Comparison of ENCODE assay signal across 29 cellular contexts in genomic region chr11:2923446-2924375, GRCh38. TPM values are rescaled to one million over a fixed set of nuclear protein-coding genes. Genes with fewer than 3 reads are reported as not detected.
A peak's percentile ranks its signal among the peaks of the same experiment; 100 is the strongest.
DNase-seq lines count a peak whose midpoint lies in the region; ATAC-seq, FAIRE-seq and TF ChIP-seq lines count a peak whose summit lies in the region.
"Had no signal": no experiment of that assay in that cellular context is flagged by ENCODE, and none has a peak within 500 bp of the region (broad histone marks: within the 10 kb centered on the region; RNA-seq: fewer than 3 reads in every experiment).

No MANE protein-coding gene starts in this region.

- H3K9me3 ChIP-seq in PC-3 (ENCODE audit: low read length): no peaks in the 10 kb centered on the region
- no peaks in the 10 kb centered on the region for H3K9me3 ChIP-seq in kidney (ENCODE audit: control insufficient read depth in 1 of 2, low read length in 2 of 2)
- H3K9me3 ChIP-seq: gastroesophageal sphincter, suprapubic skin had no signal

- H3K4me1 Mint-ChIP-seq in stimulated activated memory B cell treated with anti-CD40 and anti-IgM and Interleukin-4, amounts not matched to agents 10 μg/mL and 1 μg/mL and 100 μg/mL, for 72 hours: peaks cover 9% of the 10 kb centered on the region

- no peaks in the 10 kb centered on the region for H3K27me3 ChIP-seq in PC-3 (ENCODE audit: low read length)
- H3K27me3 ChIP-seq: suprapubic skin had no signal

- FAIRE-seq in kidney (lab: Jason Lieb, UNC): no peak
- FAIRE-seq in frontal cortex (lab: Jason Lieb, UNC): no peak
- FAIRE-seq: bronchial epithelial cell had no signal

- H3K36me3 ChIP-seq in PC-3 (ENCODE audit: low read depth, low read length) (peaks cover 12% of the 10 kb centered on the region; the same call in 1 of the 2 replicates), kidney (ENCODE audit: control insufficient read depth in 1 of 2, insufficient read depth in 2 of 2, low read length in 2 of 2) (no peaks in the 10 kb centered on the region)
- H3K36me3 ChIP-seq: gastroesophageal sphincter, suprapubic skin had no signal

- H3K27ac ChIP-seq in PC-3 (ENCODE audit: low read length) (peak overlapping the region; percentile 78), kidney (ENCODE audit: low read depth in 2 of 2, low read length in 2 of 2) (peak overlapping the region in 1 of 2 donors; percentile 17)
- H3K27ac ChIP-seq: coronary artery, suprapubic skin had no signal

- H3K9me2 ChIP-seq in PC-3 (replicated peaks; ENCODE audit: low read length): no peaks in the 10 kb centered on the region

- H3K4me2 ChIP-seq in PC-3 (ENCODE audit: low read length): peak overlapping the region; percentile 42; the same call in 1 of the 2 replicates
- H3K4me2 ChIP-seq: smooth muscle cell had no signal

- no peaks in the 10 kb centered on the region for H3K36me3 Mint-ChIP-seq in stimulated activated memory B cell treated with anti-CD40 and anti-IgM and Interleukin-4, amounts not matched to agents 10 μg/mL and 1 μg/mL and 100 μg/mL, for 72 hours
- H3K36me3 Mint-ChIP-seq: activated naive CD4-positive, alpha-beta T cell treated with anti-CD3 and anti-CD28 coated beads, Interleukin-2, amount 10 ng/mL, durations not matched to agents 7 days and 5 days; CD8-positive, alpha-beta memory T cell; IgD-negative memory B cell had no signal

- peaks cover 37% of the 10 kb centered on the region for H3K79me2 ChIP-seq in PC-3 (ENCODE audit: low read length)

- POLR2A ChIA-PET in PC-3 (lab: Charles Lee; ENCODE audit: unreplicated experiment): interaction anchor here (0.6 kb wide), 1 partner anchor 186 kb away, joined by 4 read pairs; no protein-coding TSS in a partner anchor

- ATAC-seq in PC-3: no peak
- ATAC-seq in stimulated activated memory B cell treated with anti-CD40 and anti-IgM and Interleukin-4, amounts not matched to agents 10 μg/mL and 1 μg/mL and 100 μg/mL, for 72 hours: peak; percentile 14
- ATAC-seq: effector memory CD8-positive, alpha-beta T cell; gastroesophageal sphincter; stimulated activated effector memory CD8-positive, alpha-beta T cell treated with anti-CD3 and anti-CD28 coated beads, Interleukin-12 subunit alpha, Interleukin-12 subunit beta, amount 100 ng/mL, for 72 hours had no signal

- TF ChIP-seq CTCF in PC-3 (conservative IDR thresholded peaks at IDR 0.05; ENCODE audit: low read depth, low read length) (no peak), kidney (IDR thresholded peaks at IDR 0.05; ENCODE audit: borderline replicate concordance, extremely low read depth, insufficient read depth) (no peak)

- peaks cover 28% of the 10 kb centered on the region for H3K4me1 ChIP-seq in PC-3 (ENCODE audit: insufficient read depth, low read length)
- peaks cover 7% of the 10 kb centered on the region in 2 donors for H3K4me1 ChIP-seq in kidney (ENCODE audit: control insufficient read depth in 1 of 2, insufficient read depth in 1 of 2, low read depth in 1 of 2, low read length in 2 of 2)

- intact Hi-C loops in PC-3 (cut with micrococcal nuclease) (no loop called here), kidney (cut with DNase I) (no loop called here)

- no TSS peak for BruUV-seq in PC-3 (replicated peaks; lab: Mats Ljungman, UMichigan)

- H3K4me3 Mint-ChIP-seq in stimulated activated memory B cell treated with anti-CD40 and anti-IgM and Interleukin-4, amounts not matched to agents 10 μg/mL and 1 μg/mL and 100 μg/mL, for 72 hours: no peak overlapping the region
- H3K4me3 Mint-ChIP-seq: activated naive CD4-positive, alpha-beta T cell treated with anti-CD3 and anti-CD28 coated beads, Interleukin-2, amount 10 ng/mL, durations not matched to agents 7 days and 5 days; activated T-helper 1 cell treated with anti-CD3 and anti-CD28 coated beads, Interleukin-12 subunit alpha, Interleukin-12 subunit beta, Interleukin-2, Interleukin-4 antibody, amounts not matched to agents 30 ng/mL and 10 ng/mL and 1 ng/mL, durations not matched to agents 14 hours and 24 hours and 36 hours; effector memory CD8-positive, alpha-beta T cell; IgD-negative memory B cell; stimulated activated effector memory CD8-positive, alpha-beta T cell treated with anti-CD3 and anti-CD28 coated beads, Interleukin-12 subunit alpha, Interleukin-12 subunit beta, amount 100 ng/mL, for 72 hours had no signal

- H3K27ac Mint-ChIP-seq in stimulated activated memory B cell treated with anti-CD40 and anti-IgM and Interleukin-4, amounts not matched to agents 10 μg/mL and 1 μg/mL and 100 μg/mL, for 72 hours: no peak overlapping the region
- H3K27ac Mint-ChIP-seq: activated naive CD4-positive, alpha-beta T cell treated with anti-CD3 and anti-CD28 coated beads, Interleukin-2, amount 10 ng/mL, durations not matched to agents 7 days and 5 days; activated T-helper 1 cell treated with anti-CD3 and anti-CD28 coated beads, Interleukin-12 subunit alpha, Interleukin-12 subunit beta, Interleukin-2, Interleukin-4 antibody, amounts not matched to agents 30 ng/mL and 10 ng/mL and 1 ng/mL, durations not matched to agents 14 hours and 24 hours and 36 hours; effector memory CD8-positive, alpha-beta T cell; IgD-negative memory B cell; stimulated activated effector memory CD8-positive, alpha-beta T cell treated with anti-CD3 and anti-CD28 coated beads, Interleukin-12 subunit alpha, Interleukin-12 subunit beta, amount 100 ng/mL, for 72 hours had no signal

- no peaks in the 10 kb centered on the region for H3K9me3 Mint-ChIP-seq in stimulated activated memory B cell treated with anti-CD40 and anti-IgM and Interleukin-4, amounts not matched to agents 10 μg/mL and 1 μg/mL and 100 μg/mL, for 72 hours
- H3K9me3 Mint-ChIP-seq: activated naive CD4-positive, alpha-beta T cell treated with anti-CD3 and anti-CD28 coated beads, Interleukin-2, amount 10 ng/mL, durations not matched to agents 7 days and 5 days; activated T-helper 1 cell treated with anti-CD3 and anti-CD28 coated beads, Interleukin-12 subunit alpha, Interleukin-12 subunit beta, Interleukin-2, Interleukin-4 antibody, amounts not matched to agents 30 ng/mL and 10 ng/mL and 1 ng/mL, durations not matched to agents 14 hours and 24 hours and 36 hours; CD8-positive, alpha-beta memory T cell; effector memory CD8-positive, alpha-beta T cell; IgD-negative memory B cell; stimulated activated effector memory CD8-positive, alpha-beta T cell treated with anti-CD3 and anti-CD28 coated beads, Interleukin-12 subunit alpha, Interleukin-12 subunit beta, amount 100 ng/mL, for 72 hours had no signal

- in situ Hi-C loops in KBM-7 (cut with MboI; ENCODE audit: low pct_unique_long_range_greater_than_20kb, low sequenced_read_pairs): no loop called here

- CTCF ChIA-PET in PC-3 (lab: Charles Lee): interaction anchor here (0.6 kb wide), 1 partner anchor 391 kb away, joined by 3 read pairs; no protein-coding TSS in a partner anchor

- peak; percentile 36 for DNase-seq in DMS 273 (lab: John Stamatoyannopoulos, UW; ENCODE audit: unreplicated experiment)
- DNase-seq in DMS 273 treated with DMSO at 0.1 percent for 48 hours (lab: John Stamatoyannopoulos, UW): no peak
- no peak for DNase-seq in PC-3
- peak; percentile 69 for DNase-seq in kidney
- DNase-seq in stimulated activated CD4-positive, alpha-beta T cell treated with anti-CD3 and anti-CD28 coated beads, Interleukin-4, amount 100 ng/mL, for 4 hours: no peak
- DNase-seq in frontal cortex (ENCODE audit: low spot score in 2 of 2): no peak
- DNase-seq in KBM-7: no peak
- DNase-seq: activated naive CD4-positive, alpha-beta T cell treated with anti-CD3 and anti-CD28 coated beads, Interleukin-2, amount 10 ng/mL, durations not matched to agents 7 days and 5 days; amniotic stem cell; CD8-positive, alpha-beta memory T cell; effector memory CD8-positive, alpha-beta T cell; islet precursor cell; NCI-H1417; NCI-H2081; NCI-H345; NCI-H774; Right ventricle myocardium superior; stimulated activated CD4-positive, alpha-beta T cell treated with anti-CD3 and anti-CD28 coated beads, Interleukin-2, amount 100 ng/mL, for 24 hours; T-helper 9 cell had no signal

- H3K27me3 Mint-ChIP-seq in stimulated activated memory B cell treated with anti-CD40 and anti-IgM and Interleukin-4, amounts not matched to agents 10 μg/mL and 1 μg/mL and 100 μg/mL, for 72 hours: peaks cover 24% of the 10 kb centered on the region

- no peak overlapping the region for H2AFZ ChIP-seq in PC-3 (ENCODE audit: low read length)

- H3K4me3 ChIP-seq in PC-3 (ENCODE audit: low read length): no peak overlapping the region
- no peak overlapping the region for H3K4me3 ChIP-seq in kidney (ENCODE audit: low read length in 2 of 2)
- H3K4me3 ChIP-seq: coronary artery, gastroesophageal sphincter, lung, smooth muscle cell, suprapubic skin had no signal

- H3F3A ChIP-seq in PC-3 (ENCODE audit: low read length, unreplicated experiment): no peaks in the 10 kb centered on the region

- H4K20me1 ChIP-seq in PC-3 (ENCODE audit: low read length): peaks cover 22% of the 10 kb centered on the region

- H3K9ac ChIP-seq in PC-3 (ENCODE audit: low read length) (peak overlapping the region; percentile 63), kidney (ENCODE audit: low read length in 2 of 2) (no peak overlapping the region)

RNA-seq across cellular contexts. Expression of gene PHLDA2, which starts 5.5 kb away (rescaled TPM):
- total RNA-seq in PC-3 (2014; rRNA removed) (101 and 110 TPM in 2 replicates), kidney (19.7 TPM), frontal cortex (not detected)
- 9.0 TPM for polyA plus RNA-seq in kidney (ENCODE audit: insufficient read depth, low read depth, low replicate concordance)
- polyA plus RNA-seq: IgD-negative memory B cell had no signal

RNA-seq across cellular contexts. Expression of gene CDKN1C, which starts 38.1 kb away (rescaled TPM):
- total RNA-seq in PC-3 (2014; rRNA removed) (12.0 and 12.9 TPM in 2 replicates), kidney (54.8 TPM), frontal cortex (36.7 TPM)
- 192 TPM for polyA plus RNA-seq in kidney (ENCODE audit: insufficient read depth, low read depth, low replicate concordance)
- polyA plus RNA-seq: IgD-negative memory B cell had no signal

Comparison
In these comparisons a context has a peak if more than half of its experiments do, and no peak if none do; other contexts are left out.
1. DNase-seq: peak in DMS 273 (single experiment) and kidney (single experiment); none in DMS 273 treated with DMSO at 0.1 percent for 48 hours (single experiment), PC-3 (single experiment), stimulated activated CD4-positive, alpha-beta T cell treated with anti-CD3 and anti-CD28 coated beads, Interleukin-4, amount 100 ng/mL, for 4 hours (0 of 2), frontal cortex (0 of 2) and KBM-7 (single experiment).
2. RNA of gene PHLDA2, which starts 5.5 kb away (total RNA-seq): 101 to 110 TPM in PC-3 and 19.7 TPM in kidney (single experiment); not detected in frontal cortex (single experiment); every median in the first group is over 10 times any median in the second.